1 cellular context compared by ENCODE assay signal in the genomic region with DNA sequence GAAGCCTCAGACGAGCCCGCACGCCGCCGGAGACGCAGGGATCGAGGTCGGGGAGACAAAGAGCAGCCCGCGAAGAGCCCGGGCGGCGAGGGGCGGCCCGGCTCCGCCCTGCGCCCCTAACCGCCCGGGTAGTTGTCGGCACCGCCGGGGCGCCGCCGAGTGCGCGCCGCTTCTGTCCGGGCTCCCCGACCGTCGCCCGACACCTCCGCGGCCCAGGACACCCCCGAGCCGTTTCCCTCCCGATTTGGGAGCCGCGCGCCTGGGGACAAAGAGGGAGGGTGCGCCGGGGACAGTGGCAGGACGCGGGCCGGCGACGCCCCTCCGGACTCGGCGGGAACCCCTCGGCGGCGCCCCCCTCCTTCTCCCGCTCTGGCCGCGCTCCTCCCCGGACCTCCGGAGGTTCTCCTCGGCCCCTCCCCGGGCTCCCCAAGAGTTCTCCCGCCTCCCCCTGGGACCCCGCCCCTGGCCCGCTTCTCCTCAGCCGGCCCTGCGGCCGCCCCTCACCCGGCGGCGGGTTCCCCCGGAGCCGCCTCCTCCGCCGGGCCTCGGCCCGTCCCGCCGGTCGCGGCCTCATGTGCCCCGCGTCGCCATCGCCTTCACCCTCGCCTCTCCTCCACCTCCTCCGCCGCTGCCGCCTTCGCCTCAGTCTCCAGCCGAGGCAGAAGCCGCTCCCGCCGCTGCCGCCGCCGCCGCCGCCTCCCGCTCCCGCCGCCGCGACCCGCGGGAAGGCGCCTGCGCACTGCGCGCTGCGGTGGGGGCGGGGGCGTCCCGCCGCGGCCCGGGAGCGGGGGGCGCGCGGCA.
TF ChIP-seq lines count a peak whose summit lies in the region.

A gene (minus strand): TSS at position 730 of the 801 bp plus-strand sequence. CDS start 24,470 bp downstream, outside the sequence.

TF ChIP-seq in SK-N-SH treated with all-trans-retinoic acid at 6 μM for 48 hours, 23 proteins besides CTCF, POLR2A, EP300 and RAD21 (continued from another document):
- TF ChIP-seq, protein P1, sequence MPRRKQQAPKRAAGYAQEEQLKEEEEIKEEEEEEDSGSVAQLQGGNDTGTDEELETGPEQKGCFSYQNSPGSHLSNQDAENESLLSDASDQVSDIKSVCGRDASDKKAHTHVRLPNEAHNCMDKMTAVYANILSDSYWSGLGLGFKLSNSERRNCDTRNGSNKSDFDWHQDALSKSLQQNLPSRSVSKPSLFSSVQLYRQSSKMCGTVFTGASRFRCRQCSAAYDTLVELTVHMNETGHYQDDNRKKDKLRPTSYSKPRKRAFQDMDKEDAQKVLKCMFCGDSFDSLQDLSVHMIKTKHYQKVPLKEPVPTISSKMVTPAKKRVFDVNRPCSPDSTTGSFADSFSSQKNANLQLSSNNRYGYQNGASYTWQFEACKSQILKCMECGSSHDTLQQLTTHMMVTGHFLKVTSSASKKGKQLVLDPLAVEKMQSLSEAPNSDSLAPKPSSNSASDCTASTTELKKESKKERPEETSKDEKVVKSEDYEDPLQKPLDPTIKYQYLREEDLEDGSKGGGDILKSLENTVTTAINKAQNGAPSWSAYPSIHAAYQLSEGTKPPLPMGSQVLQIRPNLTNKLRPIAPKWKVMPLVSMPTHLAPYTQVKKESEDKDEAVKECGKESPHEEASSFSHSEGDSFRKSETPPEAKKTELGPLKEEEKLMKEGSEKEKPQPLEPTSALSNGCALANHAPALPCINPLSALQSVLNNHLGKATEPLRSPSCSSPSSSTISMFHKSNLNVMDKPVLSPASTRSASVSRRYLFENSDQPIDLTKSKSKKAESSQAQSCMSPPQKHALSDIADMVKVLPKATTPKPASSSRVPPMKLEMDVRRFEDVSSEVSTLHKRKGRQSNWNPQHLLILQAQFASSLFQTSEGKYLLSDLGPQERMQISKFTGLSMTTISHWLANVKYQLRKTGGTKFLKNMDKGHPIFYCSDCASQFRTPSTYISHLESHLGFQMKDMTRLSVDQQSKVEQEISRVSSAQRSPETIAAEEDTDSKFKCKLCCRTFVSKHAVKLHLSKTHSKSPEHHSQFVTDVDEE (CRISPR knock-in tag; IDR thresholded peaks at IDR 0.05) = no peak
- TF ChIP-seq ARNTL (CRISPR knock-in tag; IDR thresholded peaks at IDR 0.05; ENCODE audit: borderline replicate concordance, low read depth) (no peak), TOX (CRISPR knock-in tag; IDR thresholded peaks at IDR 0.05; ENCODE audit: borderline replicate concordance) (no peak), CSDC2 (CRISPR knock-in tag; IDR thresholded peaks at IDR 0.05) (no peak)
- TF ChIP-seq, protein P2, sequence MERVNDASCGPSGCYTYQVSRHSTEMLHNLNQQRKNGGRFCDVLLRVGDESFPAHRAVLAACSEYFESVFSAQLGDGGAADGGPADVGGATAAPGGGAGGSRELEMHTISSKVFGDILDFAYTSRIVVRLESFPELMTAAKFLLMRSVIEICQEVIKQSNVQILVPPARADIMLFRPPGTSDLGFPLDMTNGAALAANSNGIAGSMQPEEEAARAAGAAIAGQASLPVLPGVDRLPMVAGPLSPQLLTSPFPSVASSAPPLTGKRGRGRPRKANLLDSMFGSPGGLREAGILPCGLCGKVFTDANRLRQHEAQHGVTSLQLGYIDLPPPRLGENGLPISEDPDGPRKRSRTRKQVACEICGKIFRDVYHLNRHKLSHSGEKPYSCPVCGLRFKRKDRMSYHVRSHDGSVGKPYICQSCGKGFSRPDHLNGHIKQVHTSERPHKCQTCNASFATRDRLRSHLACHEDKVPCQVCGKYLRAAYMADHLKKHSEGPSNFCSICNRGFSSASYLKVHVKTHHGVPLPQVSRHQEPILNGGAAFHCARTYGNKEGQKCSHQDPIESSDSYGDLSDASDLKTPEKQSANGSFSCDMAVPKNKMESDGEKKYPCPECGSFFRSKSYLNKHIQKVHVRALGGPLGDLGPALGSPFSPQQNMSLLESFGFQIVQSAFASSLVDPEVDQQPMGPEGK (CRISPR knock-in tag; IDR thresholded peaks at IDR 0.05; ENCODE audit: borderline replicate concordance) = no peak
